Comparison of ENCODE assay signal across 27 cellular contexts in genomic region chr20:59248031-59248684, GRCh38. TPM values are rescaled to one million over a fixed set of nuclear protein-coding genes. Genes with fewer than 3 reads are reported as not detected.
DNase-seq lines count a peak whose midpoint lies in the region; ATAC-seq lines count a peak whose summit lies in the region.
"Had no signal": no experiment of that assay in that cellular context is flagged by ENCODE, and none has a peak within 500 bp of the region (broad histone marks: within the 10 kb centered on the region; RNA-seq: fewer than 3 reads in every experiment).

No MANE protein-coding gene starts in this region.

- H4K5ac ChIP-seq in mesendoderm (ENCODE audit: low read length) = no peak overlapping the region

- H2AK5ac ChIP-seq in mesendoderm (ENCODE audit: low read length) = no peak overlapping the region

- H3K36me3 ChIP-seq in GM23248 (ENCODE audit: low read depth) = no peaks in the 10 kb centered on the region
- no peaks in the 10 kb centered on the region for H3K36me3 ChIP-seq in mesendoderm (ENCODE audit: control insufficient read depth, insufficient read depth, low read length)
- H3K36me3 ChIP-seq: esophagus squamous epithelium, Peyer's patch, SJCRH30 had no signal

- ATAC-seq in HG02938 (IDR thresholded peaks at IDR 0.05; ENCODE audit: unreplicated experiment) (no peak), HG03565 (IDR thresholded peaks at IDR 0.05; ENCODE audit: unreplicated experiment) (no peak)
- ATAC-seq: left ventricle myocardium superior; naive thymus-derived CD8-positive, alpha-beta T cell had no signal

- in situ Hi-C loops in GM23248 (cut with MboI) = no loop called here

- no peaks in the 10 kb centered on the region for H3K9me2 ChIP-seq in GM23248 (ENCODE audit: insufficient read depth)

- H3K4me2 ChIP-seq in GM23248 (ENCODE audit: unreplicated experiment) = no peak overlapping the region
- no peak overlapping the region for H3K4me2 ChIP-seq in mesendoderm (ENCODE audit: low read length)

- peak in 2 of 3 experiments; percentile 5 to 44 for DNase-seq in NCI-H1417 (lab: John Stamatoyannopoulos, UW)
- no peak for DNase-seq in NCI-H1417 treated with DMSO at 0.1 percent for 48 hours (lab: John Stamatoyannopoulos, UW)
- DNase-seq in GM23248 = peak; percentile 11
- DNase-seq in RPMI7951 (ENCODE audit: low read depth) = peak; percentile 28
- DNase-seq in immature natural killer cell = no peak
- DNase-seq in mesendoderm = no peak
- DNase-seq: 8988T; activated CD4-positive, alpha-beta memory T cell treated with anti-CD3 and anti-CD28 coated beads for 36 hours; activated effector memory CD4-positive, alpha-beta T cell treated with anti-CD3 and anti-CD28 coated beads, Interleukin-2, amount 50 U/mL, for 16 hours; AML-193; CD8-positive, alpha-beta memory T cell; central memory CD4-positive, alpha-beta T cell; esophagus squamous epithelium; left ventricle myocardium superior; naive thymus-derived CD8-positive, alpha-beta T cell; NCI-H1092; NCI-H2081 treated with DMSO at 0.1 percent for 48 hours; NCI-H510A; Peyer's patch had no signal

- H3K4me3 Mint-ChIP-seq in immature natural killer cell = no peak overlapping the region
- H3K4me3 Mint-ChIP-seq: activated CD4-positive, alpha-beta memory T cell treated with anti-CD3 and anti-CD28 coated beads for 36 hours; CD8-positive, alpha-beta memory T cell; naive thymus-derived CD8-positive, alpha-beta T cell; stimulated activated naive CD8-positive, alpha-beta T cell treated with anti-CD3 and anti-CD28 coated beads, Interleukin-15, Interleukin-2, amounts not matched to agents 100 ng/mL and 50 ng/mL, for 24 hours had no signal

- H3K4me1 Mint-ChIP-seq in immature natural killer cell = peaks cover 31 to 69% of the 10 kb centered on the region in 2 donors

- H3K27ac ChIP-seq in GM23248 = no peak overlapping the region
- H3K27ac ChIP-seq in mesendoderm (ENCODE audit: low read depth, low read length) = no peak overlapping the region
- H3K27ac ChIP-seq: esophagus squamous epithelium, Peyer's patch, SJCRH30 had no signal

- H2BK120ac ChIP-seq in mesendoderm (ENCODE audit: low read depth, low read length) = no peak overlapping the region

- peaks cover 0 to 3% (median 2%) of the 10 kb centered on the region in 3 donors for H3K27me3 Mint-ChIP-seq in immature natural killer cell (ENCODE audit: low read depth in 3 of 3)
- H3K27me3 Mint-ChIP-seq: activated CD4-positive, alpha-beta memory T cell treated with anti-CD3 and anti-CD28 coated beads for 36 hours; naive thymus-derived CD8-positive, alpha-beta T cell; stimulated activated naive CD8-positive, alpha-beta T cell treated with anti-CD3 and anti-CD28 coated beads, Interleukin-15, Interleukin-2, amounts not matched to agents 100 ng/mL and 50 ng/mL, for 24 hours had no signal

- H3K9me3 ChIP-seq in GM23248 (ENCODE audit: low read depth) = no peaks in the 10 kb centered on the region
- H3K9me3 ChIP-seq: esophagus squamous epithelium, Peyer's patch had no signal

- H3K36me3 Mint-ChIP-seq in immature natural killer cell = peaks cover 40 to 85% (median 63%) of the 10 kb centered on the region in 3 donors

- H4K8ac ChIP-seq in mesendoderm (ENCODE audit: low read depth, low read length) = no peak overlapping the region

- WGBS in GM23248 (ENCODE audit: low coverage in 1 of 2, low lambda C conversion rate in 2 of 2, missing lambda C conversion rate in 2 of 2), 2 experiments = 38 to 43% methylated on average over 3 of the region's 3 CpGs
- no CpG with 5 or more reads among the region's 3 CpGs for whole genome bisulfite sequencing in mesendoderm (ENCODE audit: extremely low coverage, insufficient coverage, low lambda C conversion rate)

- no peak overlapping the region for H3K4ac ChIP-seq in mesendoderm (ENCODE audit: low read depth, low read length)

- no peak overlapping the region for H3K23ac ChIP-seq in mesendoderm (ENCODE audit: low read length)

- H3K27ac Mint-ChIP-seq in immature natural killer cell = peak overlapping the region in 4 of 6 donors; percentile 4 to 62 (median 23)
- H3K27ac Mint-ChIP-seq: activated CD4-positive, alpha-beta memory T cell treated with anti-CD3 and anti-CD28 coated beads for 36 hours; stimulated activated naive CD8-positive, alpha-beta T cell treated with anti-CD3 and anti-CD28 coated beads, Interleukin-15, Interleukin-2, amounts not matched to agents 100 ng/mL and 50 ng/mL, for 24 hours had no signal

- no peak overlapping the region for H3K18ac ChIP-seq in mesendoderm (ENCODE audit: low read length)

- H3K79me1 ChIP-seq in mesendoderm (ENCODE audit: low read length) = no peaks in the 10 kb centered on the region

- H3K4me3 ChIP-seq in GM23248 (no peak overlapping the region), mesendoderm (ENCODE audit: low read length) (no peak overlapping the region)
- H3K4me3 ChIP-seq: esophagus squamous epithelium, Peyer's patch, SJCRH30 had no signal

- no peak overlapping the region for H2BK5ac ChIP-seq in mesendoderm (ENCODE audit: low read length)

- H3K27me3 ChIP-seq in GM23248 (replicated peaks; ENCODE audit: insufficient read depth) (peaks cover 26% of the 10 kb centered on the region), mesendoderm (ENCODE audit: insufficient read depth, low read length, poor library complexity) (no peaks in the 10 kb centered on the region)
- H3K27me3 ChIP-seq: Peyer's patch, SJCRH30 had no signal

- no peaks in the 10 kb centered on the region for H4K20me1 ChIP-seq in GM23248 (ENCODE audit: insufficient read depth)

- H2BK15ac ChIP-seq in mesendoderm (replicated peaks; ENCODE audit: low read depth) = no peak overlapping the region

- H3K9me3 Mint-ChIP-seq in immature natural killer cell = no peaks in the 10 kb centered on the region
- H3K9me3 Mint-ChIP-seq: CD8-positive, alpha-beta memory T cell had no signal

- H3K9ac ChIP-seq in GM23248 = no peak overlapping the region
- no peak overlapping the region for H3K9ac ChIP-seq in mesendoderm (ENCODE audit: low read length)

- H3K79me2 ChIP-seq in GM23248 (ENCODE audit: insufficient read depth) (no peaks in the 10 kb centered on the region), mesendoderm (ENCODE audit: control insufficient read depth, insufficient read depth, low read length) (no peaks in the 10 kb centered on the region)

- H3F3A ChIP-seq in GM23248 (ENCODE audit: insufficient read depth) = 0 out of 2 replicates have a peak, but pooled peaks cover 7% of the 10 kb centered on the region

- no peak overlapping the region for H2AFZ ChIP-seq in GM23248

- H3K4me1 ChIP-seq in GM23248 (ENCODE audit: insufficient read depth) (no peaks in the 10 kb centered on the region), mesendoderm (ENCODE audit: control insufficient read depth, low read depth, low read length) (no peaks in the 10 kb centered on the region)
- H3K4me1 ChIP-seq: Peyer's patch had no signal

- no peak overlapping the region for H3K56ac ChIP-seq in mesendoderm (ENCODE audit: low read length)

RNA-seq across cellular contexts. Expression of gene EDN3, which starts 52.3 kb away (rescaled TPM):
- total RNA-seq in GM23248 (2014; rRNA removed; shearing (Covaris generic)) = not detected in 2 replicates
- not detected in 2 replicates for polyA plus RNA-seq in GM23248 (2016; fragmentation: Nextera tagmentation; extraction: Ambion mirVana)
- not detected in 2 replicates for total RNA-seq in RPMI7951 (2014; rRNA removed; shearing (Covaris generic))
- not detected for polyA plus RNA-seq in immature natural killer cell
- 0.10 TPM for polyA plus RNA-seq in mesendoderm (2013, experiment 1 of 2)
- polyA plus RNA-seq in mesendoderm (2013, experiment 2 of 2) = 0.04 TPM
- total RNA-seq: G401; left ventricle myocardium superior; naive thymus-derived CD8-positive, alpha-beta T cell; omental fat pad; T-helper 1 cell treated with Interleukin-12 subunit alpha and Interleukin-12 subunit beta and Interleukin-4 antibody, amounts not matched to agents 30 ng/mL and 1 ng/mL, for 36 hours had no signal
- polyA plus RNA-seq: CD8-positive, alpha-beta memory T cell; keratinocyte; naive thymus-derived CD8-positive, alpha-beta T cell had no signal

Comparison
In these comparisons a context has a peak if more than half of its experiments do, and no peak if none do; other contexts are left out.
1. DNase-seq: peak in NCI-H1417 (2 of 3), GM23248 (single experiment) and RPMI7951 (single experiment); none in NCI-H1417 treated with DMSO at 0.1 percent for 48 hours (single experiment), immature natural killer cell (0 of 3) and mesendoderm (single experiment).